1 cellular context compared by ENCODE assay signal in genomic region chr20:50516935-50517816, GRCh38.
TF ChIP-seq lines count a peak whose summit lies in the region.

No MANE protein-coding gene starts in this region.

TF ChIP-seq in IMR-90, 13 proteins besides CTCF, POLR2A, EP300 and RAD21 (continued from another document):
- TF ChIP-seq, protein P1, sequence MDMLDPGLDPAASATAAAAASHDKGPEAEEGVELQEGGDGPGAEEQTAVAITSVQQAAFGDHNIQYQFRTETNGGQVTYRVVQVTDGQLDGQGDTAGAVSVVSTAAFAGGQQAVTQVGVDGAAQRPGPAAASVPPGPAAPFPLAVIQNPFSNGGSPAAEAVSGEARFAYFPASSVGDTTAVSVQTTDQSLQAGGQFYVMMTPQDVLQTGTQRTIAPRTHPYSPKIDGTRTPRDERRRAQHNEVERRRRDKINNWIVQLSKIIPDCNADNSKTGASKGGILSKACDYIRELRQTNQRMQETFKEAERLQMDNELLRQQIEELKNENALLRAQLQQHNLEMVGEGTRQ (IDR thresholded peaks at IDR 0.05; ENCODE audit: low read depth, low read length), result no peak
- TF ChIP-seq MAFK (IDR thresholded peaks at IDR 0.05; ENCODE audit: low read depth, low read length) (no peak), MAZ (IDR thresholded peaks at IDR 0.05; ENCODE audit: borderline replicate concordance, low read depth, low read length) (no peak), RCOR1 (IDR thresholded peaks at IDR 0.05; ENCODE audit: insufficient replicate concordance, low read length) (no peak), BHLHE40 (IDR thresholded peaks at IDR 0.05; ENCODE audit: low read depth, low read length) (no peak)
